In the genomic region with DNA sequence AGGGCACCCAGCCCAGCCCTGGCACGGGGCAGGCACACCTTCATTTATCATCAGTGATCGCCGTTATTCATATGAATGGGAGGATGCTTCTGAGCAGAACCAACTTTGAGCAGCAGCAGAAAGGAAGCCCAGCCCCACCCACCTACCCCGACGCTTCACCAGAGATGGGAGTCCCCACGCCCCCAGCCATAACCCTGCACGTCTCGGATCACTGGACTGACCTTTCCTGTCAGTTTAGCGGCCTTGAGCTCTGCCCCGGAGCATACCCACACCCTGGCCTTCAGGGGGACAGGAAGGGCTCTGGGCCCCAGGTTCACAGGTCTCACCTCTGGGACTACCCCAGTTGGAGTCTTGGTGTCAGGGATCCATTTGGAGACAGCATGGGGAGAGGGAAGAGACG, we compare ENCODE assay signal across 27 cellular contexts.
"Had no signal": no experiment of that assay in that cellular context is flagged by ENCODE, and none has a peak within 500 bp of the region (broad histone marks: within the 10 kb centered on the region; RNA-seq: fewer than 3 reads in every experiment).

No MANE protein-coding gene starts in this region.

- H3K27ac ChIP-seq: heart right ventricle, hepatocyte, left ventricle myocardium inferior, ovary, right atrium auricular region, stomach, suprapubic skin, thoracic aorta, tibial artery, upper lobe of right lung had no signal

- H3K4me3 Mint-ChIP-seq: naive thymus-derived CD4-positive, alpha-beta T cell; nephron had no signal

- H3K36me3 ChIP-seq: heart right ventricle, left ventricle myocardium inferior, ovary, right atrium auricular region, stomach, suprapubic skin, thoracic aorta, tibial artery, upper lobe of right lung had no signal

- H3K4me1 ChIP-seq: right atrium auricular region, stomach had no signal

- H3K27ac Mint-ChIP-seq: progenitor cell of endocrine pancreas had no signal

- H3K9me3 ChIP-seq: heart right ventricle, left ventricle myocardium inferior, mucosa of descending colon, ovary, right atrium auricular region, stomach, suprapubic skin, thoracic aorta, tibial artery, upper lobe of right lung had no signal

- H3K27me3 ChIP-seq: heart right ventricle, hepatocyte, ovary, right atrium auricular region, stomach, suprapubic skin, tibial artery, upper lobe of right lung had no signal

- FAIRE-seq: urothelium cell line had no signal

- H2AFZ ChIP-seq: hepatocyte had no signal

- H3K27me3 Mint-ChIP-seq: naive thymus-derived CD4-positive, alpha-beta T cell; progenitor cell of endocrine pancreas had no signal

- ATAC-seq: heart right ventricle; mucosa of descending colon; naive thymus-derived CD4-positive, alpha-beta T cell; sciatic nerve; stimulated activated naive CD8-positive, alpha-beta T cell treated with anti-CD3 and anti-CD28 coated beads, Interleukin-15, Interleukin-2, amounts not matched to agents 100 U/mL and 50 U/mL, for 24 hours; upper lobe of right lung had no signal

- H3K4me2 ChIP-seq: hepatocyte had no signal

- H3K9me3 Mint-ChIP-seq: naive thymus-derived CD4-positive, alpha-beta T cell; nephron had no signal

- H3K4me3 ChIP-seq: heart right ventricle, hepatocyte, left ventricle myocardium inferior, lung, mucosa of descending colon, ovary, right atrium auricular region, skin epidermis, stomach, suprapubic skin, thoracic aorta, tibial artery, upper lobe of right lung had no signal

- DNase-seq: heart right ventricle; islet precursor cell; left ventricle myocardium inferior; mesendoderm; midbrain; mucosa of descending colon; naive thymus-derived CD4-positive, alpha-beta T cell; ovary; stimulated activated CD4-positive, alpha-beta T cell treated with anti-CD3 and anti-CD28 coated beads, Interleukin-12 subunit alpha, Interleukin-12 subunit beta, amount 100 ng/mL, for 4 hours; stimulated activated CD4-positive, alpha-beta T cell treated with anti-CD3 and anti-CD28 coated beads, Interleukin-15, amount 100 ng/mL, for 24 hours; stimulated activated CD4-positive, alpha-beta T cell treated with anti-CD3 and anti-CD28 coated beads, Interleukin-2, amount 100 ng/mL, for 24 hours; stimulated activated CD4-positive, alpha-beta T cell treated with anti-CD3 and anti-CD28 coated beads, Interleukin-4, amount 100 ng/mL, for 1 hour; stimulated activated naive CD8-positive, alpha-beta T cell treated with anti-CD3 and anti-CD28 coated beads, Interleukin-15, Interleukin-2, amounts not matched to agents 100 U/mL and 50 U/mL, for 24 hours; stomach; tibial artery; trophoblast cell; upper lobe of right lung had no signal

- H3K79me2 ChIP-seq: hepatocyte had no signal
